31 cellular contexts compared by ENCODE assay signal in the genomic region with DNA sequence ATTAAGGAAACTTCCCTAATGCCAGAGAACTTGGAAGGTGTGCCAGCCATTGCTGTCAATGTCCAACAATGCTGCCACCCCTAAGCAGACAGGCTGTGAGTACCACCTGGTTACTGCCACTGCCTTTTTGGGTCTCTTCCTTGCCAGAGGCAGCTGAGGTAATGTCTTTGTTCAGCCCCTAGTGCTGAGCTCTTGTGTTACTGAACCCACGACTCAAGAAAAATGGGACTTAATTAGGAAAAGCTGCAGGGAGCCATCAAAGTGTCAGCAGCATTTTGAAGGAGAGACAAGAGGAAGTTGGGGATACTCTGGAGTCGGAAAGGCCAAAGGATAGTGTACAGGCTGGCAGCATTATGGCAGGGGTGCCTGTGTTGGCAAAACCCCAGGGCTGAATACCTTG.
"Had no signal": no experiment of that assay in that cellular context is flagged by ENCODE, and none has a peak within 500 bp of the region (broad histone marks: within the 10 kb centered on the region; RNA-seq: fewer than 3 reads in every experiment).

No MANE protein-coding gene starts in this region.

- H3K4me3 ChIP-seq: K562, Peyer's patch had no signal

- H3K27me3 Mint-ChIP-seq: activated CD4-positive, alpha-beta T cell treated with anti-CD3 and anti-CD28 coated beads, Interleukin-2, amount 10 ng/mL, durations not matched to agents 7 days and 5 days; activated naive CD4-positive, alpha-beta T cell treated with anti-CD3 and anti-CD28 coated beads, Interleukin-2, amount 50 U/mL, for 24 hours; activated naive CD8-positive, alpha-beta T cell treated with anti-CD3 and anti-CD28 coated beads, Interleukin-2, amount 10 ng/mL, durations not matched to agents 7 days and 5 days had no signal

- ATAC-seq: activated CD8-positive, alpha-beta T cell treated with anti-CD3 and anti-CD28 coated beads, Interleukin-2, amount 10 ng/mL, durations not matched to agents 7 days and 5 days; K562; PC-3; Right ventricle myocardium inferior; SK-N-SH treated with all-trans-retinoic acid at 6 μM for 48 hours had no signal

- H3K36me3 Mint-ChIP-seq: activated naive CD4-positive, alpha-beta T cell treated with anti-CD3 and anti-CD28 coated beads, Interleukin-2, amount 50 U/mL, for 24 hours; activated naive CD8-positive, alpha-beta T cell treated with anti-CD3 and anti-CD28 coated beads, Interleukin-2, amount 10 ng/mL, durations not matched to agents 7 days and 5 days had no signal

- H3K27ac ChIP-seq: brain microvascular endothelial cell, Peyer's patch, WERI-Rb-1 had no signal

- H3K4me3 Mint-ChIP-seq: activated CD4-positive, alpha-beta T cell treated with anti-CD3 and anti-CD28 coated beads, Interleukin-2, amount 10 ng/mL, durations not matched to agents 7 days and 5 days; activated CD8-positive, alpha-beta T cell treated with anti-CD3 and anti-CD28 coated beads, Interleukin-2, amount 10 ng/mL, durations not matched to agents 7 days and 5 days; activated naive CD4-positive, alpha-beta T cell treated with anti-CD3 and anti-CD28 coated beads, Interleukin-2, amount 50 U/mL, for 24 hours; activated naive CD8-positive, alpha-beta T cell treated with anti-CD3 and anti-CD28 coated beads, Interleukin-2, amount 10 ng/mL, durations not matched to agents 7 days and 5 days; activated T-cell treated with anti-CD3 and anti-CD28 coated beads, Interleukin-2, amount 50 U/mL, for 24 hours had no signal

- H3K9me3 ChIP-seq: Peyer's patch had no signal

- H3K9me3 Mint-ChIP-seq: activated CD4-positive, alpha-beta T cell treated with anti-CD3 and anti-CD28 coated beads, Interleukin-2, amount 10 ng/mL, durations not matched to agents 7 days and 5 days; activated naive CD8-positive, alpha-beta T cell treated with anti-CD3 and anti-CD28 coated beads, Interleukin-2, amount 10 ng/mL, durations not matched to agents 7 days and 5 days; activated T-cell treated with anti-CD3 and anti-CD28 coated beads, Interleukin-2, amount 50 U/mL, for 24 hours had no signal

- H3K4me1 ChIP-seq: Peyer's patch had no signal

- H3K27ac Mint-ChIP-seq: activated CD4-positive, alpha-beta T cell treated with anti-CD3 and anti-CD28 coated beads, Interleukin-2, amount 10 ng/mL, durations not matched to agents 7 days and 5 days; activated CD8-positive, alpha-beta T cell treated with anti-CD3 and anti-CD28 coated beads, Interleukin-2, amount 10 ng/mL, durations not matched to agents 7 days and 5 days; activated naive CD4-positive, alpha-beta T cell treated with anti-CD3 and anti-CD28 coated beads, Interleukin-2, amount 50 U/mL, for 24 hours; activated naive CD8-positive, alpha-beta T cell treated with anti-CD3 and anti-CD28 coated beads, Interleukin-2, amount 10 ng/mL, durations not matched to agents 7 days and 5 days; activated T-cell treated with anti-CD3 and anti-CD28 coated beads, Interleukin-2, amount 50 U/mL, for 24 hours; activated T-helper 2 cell treated with anti-CD3 and anti-CD28 coated beads, Interferon-gamma antibody, Interleukin-2, Interleukin-4, amounts not matched to agents 10 μg/mL and 5 μg/mL and 100 μg/mL, durations not matched to agents 14 hours and 24 hours and 36 hours had no signal

- DNase-seq: activated CD4-positive, alpha-beta T cell treated with anti-CD3 and anti-CD28 coated beads for 1 hour; activated CD4-positive, alpha-beta T cell treated with anti-CD3 and anti-CD28 coated beads, Interleukin-2, amount 10 ng/mL, durations not matched to agents 7 days and 5 days; activated CD4-positive, alpha-beta T cell treated with anti-CD3 and anti-CD28 coated beads, Interleukin-2, amount 50 U/mL, for 48 hours; activated CD4-positive, CD25-positive, alpha-beta regulatory T cell; activated CD8-positive, alpha-beta T cell treated with anti-CD3 and anti-CD28 coated beads, Interleukin-2, amount 10 ng/mL, durations not matched to agents 7 days and 5 days; activated gamma-delta T cell; activated naive CD4-positive, alpha-beta T cell treated with Interleukin-2 at 50 U/mL for 16 hours; activated naive CD8-positive, alpha-beta T cell treated with anti-CD3 and anti-CD28 coated beads, Interleukin-2, amount 10 ng/mL, durations not matched to agents 7 days and 5 days; activated T-cell treated with anti-CD3 and anti-CD28 coated beads, Interleukin-2, amount 50 U/mL, for 24 hours; brain microvascular endothelial cell; central memory CD4-positive, alpha-beta T cell; NCI-H1417 treated with DMSO at 0.1 percent for 48 hours; NCI-H187 treated with DMSO at 0.1 percent for 48 hours; NCI-H2081; NCI-H2171 treated with DMSO at 0.1 percent for 48 hours; NCI-H226; NCI-H446 treated with DMSO at 0.1 percent for 48 hours; PC-3; Peyer's patch; RPMI8226; SIG-M5; SW 1271; T-helper 1 cell; T-helper 2 cell; T-helper 9 cell; WERI-Rb-1 had no signal

- H3K36me3 ChIP-seq: brain microvascular endothelial cell, Peyer's patch, WERI-Rb-1 had no signal

- H3K4me1 Mint-ChIP-seq: activated CD4-positive, alpha-beta T cell treated with anti-CD3 and anti-CD28 coated beads, Interleukin-2, amount 10 ng/mL, durations not matched to agents 7 days and 5 days; activated naive CD4-positive, alpha-beta T cell treated with anti-CD3 and anti-CD28 coated beads, Interleukin-2, amount 50 U/mL, for 24 hours; activated naive CD8-positive, alpha-beta T cell treated with anti-CD3 and anti-CD28 coated beads, Interleukin-2, amount 10 ng/mL, durations not matched to agents 7 days and 5 days had no signal

- H3K27me3 ChIP-seq: brain microvascular endothelial cell, Peyer's patch had no signal
